ENCODE assay signal across 1 cellular context in the genomic region with DNA sequence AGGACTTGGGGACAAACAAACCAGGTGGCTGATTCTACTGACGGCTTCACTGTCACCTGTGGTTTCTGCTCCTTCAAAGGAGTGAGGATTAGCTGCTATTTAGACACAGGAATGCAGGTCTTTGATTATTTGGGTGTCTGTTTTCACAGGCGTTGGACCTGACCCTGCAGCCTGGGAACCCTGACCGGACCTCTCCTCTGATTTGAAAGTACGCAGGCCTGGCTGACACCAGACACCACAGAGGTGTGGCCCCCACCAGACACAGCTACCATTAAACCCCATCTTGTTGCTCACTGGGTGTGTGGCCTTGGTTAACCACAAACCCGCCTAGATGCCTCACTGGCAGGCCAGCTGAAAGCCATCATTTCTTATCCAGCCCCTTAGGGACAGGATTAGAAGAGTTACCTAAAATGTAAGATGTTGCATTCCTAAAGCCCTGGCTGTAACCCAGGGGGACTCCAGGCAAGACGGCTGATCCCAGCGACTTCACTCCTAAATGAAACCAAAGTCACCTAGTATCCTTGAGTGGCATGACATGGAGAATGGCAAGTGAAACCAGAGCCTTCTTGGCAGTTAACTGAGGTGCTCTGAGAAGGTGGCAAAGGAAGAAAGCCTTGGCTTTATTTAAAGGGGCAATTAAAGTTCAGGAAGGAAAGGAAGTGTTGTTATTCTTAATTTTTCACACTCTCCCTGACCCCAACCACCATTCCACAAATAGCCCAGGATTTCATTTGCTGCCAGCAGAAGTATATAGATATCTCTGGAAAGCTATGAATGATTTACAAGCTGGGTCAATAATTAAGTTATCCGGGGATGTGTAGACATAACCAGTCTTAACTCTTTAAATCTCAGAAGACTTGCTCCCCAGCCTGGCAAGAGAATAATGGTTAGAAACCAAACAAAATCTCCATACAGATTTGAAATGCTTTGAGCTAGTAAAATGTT.
TF ChIP-seq lines count a peak whose summit lies in the region.

No MANE protein-coding gene starts in this region.

TF ChIP-seq in HepG2, 621 proteins besides CTCF, POLR2A, EP300 and RAD21 (continued from another document and continues in another):
- TF ChIP-seq ARID4A (CRISPR knock-in tag; IDR thresholded peaks at IDR 0.05; ENCODE audit: borderline replicate concordance) (peak; percentile 20; the same call in 1 of the 2 replicates), DPF2 (CRISPR knock-in tag; IDR thresholded peaks at IDR 0.05; ENCODE audit: borderline replicate concordance, low read depth) (0 out of 2 replicates have a peak, but pooled peaks have one; percentile 43), ZNF770 (CRISPR knock-in tag; IDR thresholded peaks at IDR 0.05) (no peak), ZNF30 (CRISPR knock-in tag; IDR thresholded peaks at IDR 0.05) (no peak), KMT2A (CRISPR knock-in tag; IDR thresholded peaks at IDR 0.05) (no peak), HNRNPUL1 (IDR thresholded peaks at IDR 0.05; ENCODE audit: low read depth, low read length) (peak; percentile 82; the same call in 1 of the 2 replicates), REPIN1 (CRISPR knock-in tag; IDR thresholded peaks at IDR 0.05; ENCODE audit: borderline replicate concordance, low read depth) (peak; percentile 30; the same call in 1 of the 2 replicates), HNF4A (CRISPR knock-in tag; IDR thresholded peaks at IDR 0.05) (peak; percentile 26; the same call in 1 of the 2 replicates), SOX13 (IDR thresholded peaks at IDR 0.05) (no peak), SOX13 (CRISPR knock-in tag; conservative IDR thresholded peaks at IDR 0.05 in 1 of 2, IDR thresholded peaks at IDR 0.05 in 1 of 2) (0 out of 4 replicates have a peak, but pooled peaks of 1 of the 2 experiments have one; percentile 8), PITX1 (CRISPR knock-in tag; IDR thresholded peaks at IDR 0.05) (peak; percentile 86; the same call in 1 of the 2 replicates), SIX4 (CRISPR knock-in tag; IDR thresholded peaks at IDR 0.05) (peak; percentile 91), IKZF5 (CRISPR knock-in tag; IDR thresholded peaks at IDR 0.05) (0 out of 2 replicates have a peak, but pooled peaks have one; percentile 52), CBX1 (IDR thresholded peaks at IDR 0.05; ENCODE audit: low read depth) (no peak), SP5 (CRISPR knock-in tag; IDR thresholded peaks at IDR 0.05; ENCODE audit: borderline replicate concordance, low read depth) (0 out of 2 replicates have a peak, but pooled peaks have one; percentile 11), KAT8 (CRISPR knock-in tag; IDR thresholded peaks at IDR 0.05) (no peak), TBX2 (CRISPR knock-in tag; IDR thresholded peaks at IDR 0.05; ENCODE audit: borderline replicate concordance) (peak; percentile 76), SOX6 (IDR thresholded peaks at IDR 0.05) (no peak), SOX6 (CRISPR knock-in tag; IDR thresholded peaks at IDR 0.05) (peak; percentile 42; the same call in 1 of the 2 replicates), HOXA9 (CRISPR knock-in tag; IDR thresholded peaks at IDR 0.05; ENCODE audit: borderline replicate concordance) (no peak), MTA1 (CRISPR knock-in tag; IDR thresholded peaks at IDR 0.05; ENCODE audit: borderline replicate concordance) (0 out of 2 replicates have a peak, but pooled peaks have one; percentile 45), HOXA3 (CRISPR knock-in tag; IDR thresholded peaks at IDR 0.05) (peak; percentile 62; the same call in 1 of the 2 replicates), EHMT2 (IDR thresholded peaks at IDR 0.05; ENCODE audit: borderline replicate concordance, low read depth, low read length) (peak; percentile 65; the same call in 1 of the 2 replicates), MED1 (CRISPR knock-in tag; IDR thresholded peaks at IDR 0.05) (no peak), ZBTB49 (CRISPR knock-in tag; IDR thresholded peaks at IDR 0.05; ENCODE audit: borderline replicate concordance) (0 out of 2 replicates have a peak, but pooled peaks have one; percentile 6), NR2F6 (IDR thresholded peaks at IDR 0.05) (peak; percentile 12; the same call in 1 of the 2 replicates), NR2F6 (CRISPR knock-in tag; IDR thresholded peaks at IDR 0.05) (peak; percentile 28; the same call in 1 of the 2 replicates), ZSCAN29 (CRISPR knock-in tag; conservative IDR thresholded peaks at IDR 0.05) (peak; percentile 62; the same call in 1 of the 2 replicates), TGIF2 (CRISPR knock-in tag; IDR thresholded peaks at IDR 0.05) (0 out of 2 replicates have a peak, but pooled peaks have one; percentile 16), KDM6A (CRISPR knock-in tag; IDR thresholded peaks at IDR 0.05; ENCODE audit: low read depth) (0 out of 2 replicates have a peak, but pooled peaks have one; percentile 9)
- TF ChIP-seq, protein P1, sequence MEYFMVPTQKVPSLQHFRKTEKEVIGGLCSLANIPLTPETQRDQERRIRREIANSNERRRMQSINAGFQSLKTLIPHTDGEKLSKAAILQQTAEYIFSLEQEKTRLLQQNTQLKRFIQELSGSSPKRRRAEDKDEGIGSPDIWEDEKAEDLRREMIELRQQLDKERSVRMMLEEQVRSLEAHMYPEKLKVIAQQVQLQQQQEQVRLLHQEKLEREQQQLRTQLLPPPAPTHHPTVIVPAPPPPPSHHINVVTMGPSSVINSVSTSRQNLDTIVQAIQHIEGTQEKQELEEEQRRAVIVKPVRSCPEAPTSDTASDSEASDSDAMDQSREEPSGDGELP (IDR thresholded peaks at IDR 0.05; ENCODE audit: borderline replicate concordance, low read depth), result peak; percentile 6; the same call in 1 of the 2 replicates
- TF ChIP-seq, protein P2, sequence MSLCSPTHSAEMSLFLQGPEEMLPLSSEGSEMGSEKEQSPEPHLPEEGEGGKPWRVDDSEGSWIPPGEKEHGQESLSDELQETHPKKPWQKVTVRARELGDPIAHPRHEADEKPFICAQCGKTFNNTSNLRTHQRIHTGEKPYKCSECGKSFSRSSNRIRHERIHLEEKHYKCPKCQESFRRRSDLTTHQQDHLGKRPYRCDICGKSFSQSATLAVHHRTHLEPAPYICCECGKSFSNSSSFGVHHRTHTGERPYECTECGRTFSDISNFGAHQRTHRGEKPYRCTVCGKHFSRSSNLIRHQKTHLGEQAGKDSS (CRISPR knock-in tag; IDR thresholded peaks at IDR 0.05; ENCODE audit: borderline replicate concordance, low read depth), result 0 out of 2 replicates have a peak, but pooled peaks have one; percentile 21
- TF ChIP-seq, protein P3, sequence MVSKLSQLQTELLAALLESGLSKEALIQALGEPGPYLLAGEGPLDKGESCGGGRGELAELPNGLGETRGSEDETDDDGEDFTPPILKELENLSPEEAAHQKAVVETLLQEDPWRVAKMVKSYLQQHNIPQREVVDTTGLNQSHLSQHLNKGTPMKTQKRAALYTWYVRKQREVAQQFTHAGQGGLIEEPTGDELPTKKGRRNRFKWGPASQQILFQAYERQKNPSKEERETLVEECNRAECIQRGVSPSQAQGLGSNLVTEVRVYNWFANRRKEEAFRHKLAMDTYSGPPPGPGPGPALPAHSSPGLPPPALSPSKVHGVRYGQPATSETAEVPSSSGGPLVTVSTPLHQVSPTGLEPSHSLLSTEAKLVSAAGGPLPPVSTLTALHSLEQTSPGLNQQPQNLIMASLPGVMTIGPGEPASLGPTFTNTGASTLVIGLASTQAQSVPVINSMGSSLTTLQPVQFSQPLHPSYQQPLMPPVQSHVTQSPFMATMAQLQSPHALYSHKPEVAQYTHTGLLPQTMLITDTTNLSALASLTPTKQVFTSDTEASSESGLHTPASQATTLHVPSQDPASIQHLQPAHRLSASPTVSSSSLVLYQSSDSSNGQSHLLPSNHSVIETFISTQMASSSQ (IDR thresholded peaks at IDR 0.05; ENCODE audit: low read depth), result peak; percentile 95
- TF ChIP-seq, protein P3 (CRISPR knock-in tag; IDR thresholded peaks at IDR 0.05; ENCODE audit: borderline replicate concordance), result peak; percentile 60; the same call in 1 of the 2 replicates
- TF ChIP-seq, protein P4, sequence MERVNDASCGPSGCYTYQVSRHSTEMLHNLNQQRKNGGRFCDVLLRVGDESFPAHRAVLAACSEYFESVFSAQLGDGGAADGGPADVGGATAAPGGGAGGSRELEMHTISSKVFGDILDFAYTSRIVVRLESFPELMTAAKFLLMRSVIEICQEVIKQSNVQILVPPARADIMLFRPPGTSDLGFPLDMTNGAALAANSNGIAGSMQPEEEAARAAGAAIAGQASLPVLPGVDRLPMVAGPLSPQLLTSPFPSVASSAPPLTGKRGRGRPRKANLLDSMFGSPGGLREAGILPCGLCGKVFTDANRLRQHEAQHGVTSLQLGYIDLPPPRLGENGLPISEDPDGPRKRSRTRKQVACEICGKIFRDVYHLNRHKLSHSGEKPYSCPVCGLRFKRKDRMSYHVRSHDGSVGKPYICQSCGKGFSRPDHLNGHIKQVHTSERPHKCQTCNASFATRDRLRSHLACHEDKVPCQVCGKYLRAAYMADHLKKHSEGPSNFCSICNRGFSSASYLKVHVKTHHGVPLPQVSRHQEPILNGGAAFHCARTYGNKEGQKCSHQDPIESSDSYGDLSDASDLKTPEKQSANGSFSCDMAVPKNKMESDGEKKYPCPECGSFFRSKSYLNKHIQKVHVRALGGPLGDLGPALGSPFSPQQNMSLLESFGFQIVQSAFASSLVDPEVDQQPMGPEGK (CRISPR knock-in tag; IDR thresholded peaks at IDR 0.05), result peak; percentile 71; the same call in 1 of the 2 replicates
